In genomic region chr2:85914525-85914881, GRCh38 we compare ENCODE assay signal across 11 cellular contexts. TPM values are rescaled to one million over a fixed set of nuclear protein-coding genes. Genes with fewer than 3 reads are reported as not detected.
DNase-seq lines count a peak whose midpoint lies in the region; ATAC-seq and TF ChIP-seq lines count a peak whose summit lies in the region.
"Had no signal": no experiment of that assay in that cellular context is flagged by ENCODE, and none has a peak within 500 bp of the region (broad histone marks: within the 10 kb centered on the region; RNA-seq: fewer than 3 reads in every experiment).

No MANE protein-coding gene starts in this region.

- no peaks in the 10 kb centered on the region for H3K27me3 ChIP-seq in ACC112 (ENCODE audit: insufficient read depth, low read length)
- no peaks in the 10 kb centered on the region for H3K27me3 ChIP-seq in H9 (ENCODE audit: insufficient read depth, low read length)

- H2BK12ac ChIP-seq in H9 (ENCODE audit: insufficient read length, low read depth, low read length), result no peak overlapping the region

- peak overlapping the region in 2 of 3 donors; percentile 15 to 23 for H3K27ac Mint-ChIP-seq in IgD-negative memory B cell
- peak overlapping the region; percentile 69 for H3K27ac Mint-ChIP-seq in nephron progenitor cell
- no peak overlapping the region for H3K27ac Mint-ChIP-seq in glutamatergic neuron (ENCODE audit: unreplicated experiment)
- no peak overlapping the region for H3K27ac Mint-ChIP-seq in activated CD4-positive, alpha-beta memory T cell treated with anti-CD3 and anti-CD28 coated beads, Interleukin-2, amount 10 ng/mL, durations not matched to agents 7 days and 5 days
- no peak overlapping the region; a peak in 1 of 7 replicates for H3K27ac Mint-ChIP-seq in H9

- no peaks in the 10 kb centered on the region for H3K23me2 ChIP-seq in H9 (ENCODE audit: insufficient read length, low read depth, low read length, poor library complexity, severe bottlenecking)

- DNase-seq in epithelial cell of prostate (ENCODE audit: low read depth, low spot score), result no peak
- DNase-seq in nephron progenitor cell, result no peak
- DNase-seq in glutamatergic neuron, result no peak
- no peak for DNase-seq in activated CD4-positive, alpha-beta memory T cell treated with anti-CD3 and anti-CD28 coated beads, Interleukin-2, amount 10 ng/mL, durations not matched to agents 7 days and 5 days
- DNase-seq in H9, result no peak
- DNase-seq: NCI-H2171, NCI-H82, SIG-M5 had no signal

- H3K4me2 ChIP-seq in H9 (ENCODE audit: insufficient read depth, insufficient read length, low read length), result no peak overlapping the region

- no peaks in the 10 kb centered on the region for H3K36me3 ChIP-seq in ACC112 (ENCODE audit: insufficient read depth, low read length)

- CTCF ChIA-PET in activated CD4-positive, alpha-beta memory T cell treated with anti-CD3 and anti-CD28 coated beads, Interleukin-2, amount 10 ng/mL, durations not matched to agents 7 days and 5 days (lab: Charles Lee), result interaction anchor here (2.1 kb wide), 1 partner anchor 26 kb away, joined by 8 read pairs; the partner anchor contains the start of gene ST3GAL5

- peaks cover 35% of the 10 kb centered on the region for H3K4me1 ChIP-seq in ACC112 (ENCODE audit: control insufficient read depth, insufficient read depth, low read length, unreplicated experiment)
- H3K4me1 ChIP-seq in H9 (ENCODE audit: insufficient read depth, low read length), result no peaks in the 10 kb centered on the region

- H3K9me3 Mint-ChIP-seq in IgD-negative memory B cell (peaks cover 0 to 2% (median 1%) of the 10 kb centered on the region in 3 donors), nephron progenitor cell (no peaks in the 10 kb centered on the region), glutamatergic neuron (ENCODE audit: unreplicated experiment) (peaks cover 6% of the 10 kb centered on the region), H9 (no peaks in the 10 kb centered on the region)
- H3K9me3 Mint-ChIP-seq in activated CD4-positive, alpha-beta memory T cell treated with anti-CD3 and anti-CD28 coated beads, Interleukin-2, amount 10 ng/mL, durations not matched to agents 7 days and 5 days, result no peaks in the 10 kb centered on the region

- H3K4me3 Mint-ChIP-seq in IgD-negative memory B cell (peak overlapping the region in 1 of 4 donors; percentile 41), nephron progenitor cell (no peak overlapping the region), glutamatergic neuron (ENCODE audit: unreplicated experiment) (no peak overlapping the region), H9 (no peak overlapping the region)
- no peak overlapping the region for H3K4me3 Mint-ChIP-seq in activated CD4-positive, alpha-beta memory T cell treated with anti-CD3 and anti-CD28 coated beads, Interleukin-2, amount 10 ng/mL, durations not matched to agents 7 days and 5 days

- H3K9me3 ChIP-seq in H9 (ENCODE audit: control insufficient read depth, low read depth, low read length), result no peaks in the 10 kb centered on the region

- ATAC-seq in HG03280 (IDR thresholded peaks at IDR 0.05; ENCODE audit: unreplicated experiment), result no peak

- no peak overlapping the region for H2BK20ac ChIP-seq in H9 (ENCODE audit: low read depth, low read length, poor library complexity, severe bottlenecking)

- H3K27me3 Mint-ChIP-seq in IgD-negative memory B cell, result no peaks in the 10 kb centered on the region
- no peaks in the 10 kb centered on the region for H3K27me3 Mint-ChIP-seq in nephron progenitor cell (ENCODE audit: low read depth, poor library complexity)
- peaks cover 8% of the 10 kb centered on the region for H3K27me3 Mint-ChIP-seq in glutamatergic neuron (ENCODE audit: unreplicated experiment)
- peaks cover 3% of the 10 kb centered on the region for H3K27me3 Mint-ChIP-seq in activated CD4-positive, alpha-beta memory T cell treated with anti-CD3 and anti-CD28 coated beads, Interleukin-2, amount 10 ng/mL, durations not matched to agents 7 days and 5 days
- H3K27me3 Mint-ChIP-seq in H9 (ENCODE audit: low read depth), result no peaks in the 10 kb centered on the region

- H4K20me1 ChIP-seq in H9 (ENCODE audit: control insufficient read depth, insufficient read depth, insufficient read length), result no peaks in the 10 kb centered on the region

- H2AK5ac ChIP-seq in H9 (ENCODE audit: insufficient read length, low read length), result no peak overlapping the region

- H3K27ac ChIP-seq in ACC112 (ENCODE audit: low read depth, low read length) (peak overlapping the region; percentile 72; the same call in 1 of the 2 replicates), epithelial cell of prostate (peak overlapping the region; percentile 98), H9 (ENCODE audit: insufficient read length, low read depth, low read length) (no peak overlapping the region)

- H3K9ac ChIP-seq in H9 (ENCODE audit: extremely low read depth, insufficient read length, low read length), result no peak overlapping the region

- H3K36me3 Mint-ChIP-seq in IgD-negative memory B cell, result peaks cover 2% of the 10 kb centered on the region
- H3K36me3 Mint-ChIP-seq in nephron progenitor cell (ENCODE audit: low read depth), result no peaks in the 10 kb centered on the region
- no peaks in the 10 kb centered on the region for H3K36me3 Mint-ChIP-seq in glutamatergic neuron (ENCODE audit: unreplicated experiment)
- H3K36me3 Mint-ChIP-seq in activated CD4-positive, alpha-beta memory T cell treated with anti-CD3 and anti-CD28 coated beads, Interleukin-2, amount 10 ng/mL, durations not matched to agents 7 days and 5 days (ENCODE audit: low read depth), result no peaks in the 10 kb centered on the region
- H3K36me3 Mint-ChIP-seq in H9 (ENCODE audit: insufficient read depth in 1 of 3, low read depth in 3 of 3), result no peaks in the 10 kb centered on the region; a peak in 1 of 7 replicates

- H3K4ac ChIP-seq in H9 (ENCODE audit: low read depth, low read length), result no peak overlapping the region

- no peak overlapping the region for H2AFZ ChIP-seq in ACC112 (ENCODE audit: low read length, unreplicated experiment)
- H2AFZ ChIP-seq in H9 (ENCODE audit: low read length), result no peak overlapping the region

- H3T11ph ChIP-seq in H9 (ENCODE audit: low read length), result no peak overlapping the region

- no peaks in the 10 kb centered on the region for H3K79me1 ChIP-seq in H9 (ENCODE audit: insufficient read depth, low read depth, low read length, poor library complexity, severe bottlenecking)

- no CpG with 5 or more reads among the region's 2 CpGs for WGBS in H9 (ENCODE audit: extremely low coverage, insufficient read length, low lambda C conversion rate)

- no peak overlapping the region for H4K8ac ChIP-seq in H9 (replicated peaks; ENCODE audit: insufficient read length, low read depth, low read length)

- TF ChIP-seq CTCF in nephron progenitor cell (IDR thresholded peaks at IDR 0.05), result no peak
- TF ChIP-seq CTCF in glutamatergic neuron (IDR thresholded peaks at IDR 0.05; ENCODE audit: partially characterized antibody, unreplicated experiment), result no peak
- no peak for TF ChIP-seq CTCF in H9 (conservative IDR thresholded peaks at IDR 0.05)

- POLR2A ChIA-PET in activated CD4-positive, alpha-beta memory T cell treated with anti-CD3 and anti-CD28 coated beads, Interleukin-2, amount 10 ng/mL, durations not matched to agents 7 days and 5 days (lab: Charles Lee), result no interaction called here

- H3K4me3 ChIP-seq in ACC112 (ENCODE audit: low read depth, low read length), result no peak overlapping the region

- H2BK120ac ChIP-seq in H9 (ENCODE audit: low read depth, low read length, poor library complexity, severe bottlenecking), result no peak overlapping the region

- H3K56ac ChIP-seq in H9 (ENCODE audit: insufficient read length, low read depth, low read length), result no peak overlapping the region

- H3K4me1 Mint-ChIP-seq in IgD-negative memory B cell (peaks cover 9 to 20% (median 13%) of the 10 kb centered on the region in 3 donors), nephron progenitor cell (peaks cover 31% of the 10 kb centered on the region), glutamatergic neuron (ENCODE audit: low read depth, unreplicated experiment) (peaks cover 13% of the 10 kb centered on the region), H9 (peaks cover 0 to 4% of the 10 kb centered on the region in 2 experiments; a peak in 1 of 4 replicates)
- no peaks in the 10 kb centered on the region for H3K4me1 Mint-ChIP-seq in activated CD4-positive, alpha-beta memory T cell treated with anti-CD3 and anti-CD28 coated beads, Interleukin-2, amount 10 ng/mL, durations not matched to agents 7 days and 5 days

- H2BK5ac ChIP-seq in H9 (ENCODE audit: insufficient read length, low read length), result no peak overlapping the region

- no peak overlapping the region for H3K14ac ChIP-seq in H9 (ENCODE audit: insufficient read depth, low read length)

- no peak overlapping the region for H4K5ac ChIP-seq in H9 (ENCODE audit: insufficient read length, low read depth, low read length)

- H2BK15ac ChIP-seq in H9 (ENCODE audit: low read depth, low read length), result no peak overlapping the region

- no peaks in the 10 kb centered on the region for H3K79me2 ChIP-seq in ACC112 (ENCODE audit: control insufficient read depth, insufficient read depth, low read length, unreplicated experiment)
- H3K79me2 ChIP-seq in H9 (ENCODE audit: insufficient read depth, low read length), result no peaks in the 10 kb centered on the region

- H4K91ac ChIP-seq in H9 (ENCODE audit: insufficient read length, low read depth, low read length), result no peak overlapping the region

- no peak overlapping the region for H3K18ac ChIP-seq in H9 (ENCODE audit: insufficient read length, low read depth, low read length)

- H3K23ac ChIP-seq in H9 (ENCODE audit: insufficient read length, low read depth, low read length), result no peak overlapping the region

RNA-seq across cellular contexts. Expression of gene ST3GAL5, which starts 25.7 kb away (rescaled TPM):
- polyA plus RNA-seq in IgD-negative memory B cell, result 38.2 TPM
- total RNA-seq in glutamatergic neuron (ENCODE audit: unreplicated experiment) (46.5 TPM), H9 (2021) (3.3 and 3.9 TPM in 2 replicates)
- total RNA-seq in activated CD4-positive, alpha-beta memory T cell treated with anti-CD3 and anti-CD28 coated beads, Interleukin-2, amount 10 ng/mL, durations not matched to agents 7 days and 5 days, result 10 to 100 TPM; 58.3 to 67.1 TPM

Comparison
In these comparisons a context has a peak if more than half of its experiments do, and no peak if none do; other contexts are left out.
1. H3K27ac Mint-ChIP-seq: peak in IgD-negative memory B cell (2 of 3) and nephron progenitor cell (single experiment); none in glutamatergic neuron (single experiment), activated CD4-positive, alpha-beta memory T cell treated with anti-CD3 and anti-CD28 coated beads, Interleukin-2, amount 10 ng/mL, durations not matched to agents 7 days and 5 days (single experiment) and H9 (0 of 3).